ENCODE assay signal across 15 cellular contexts in genomic region chr3:39249453-39250115, GRCh38. TPM values are rescaled to one million over a fixed set of nuclear protein-coding genes. Genes with fewer than 3 reads are reported as not detected.
DNase-seq lines count a peak whose midpoint lies in the region; ATAC-seq and TF ChIP-seq lines count a peak whose summit lies in the region.
"Had no signal": no experiment of that assay in that cellular context is flagged by ENCODE, and none has a peak within 500 bp of the region (broad histone marks: within the 10 kb centered on the region; RNA-seq: fewer than 3 reads in every experiment).

No MANE protein-coding gene starts in this region.

- intact Hi-C loops in dendritic cell treated with granulocyte-macrophage colony-stimulating factor and Interleukin-4, amounts not matched to agents 40 ng/mL and 50 ng/mL, for 4 days (cut with micrococcal nuclease) = loop anchor here (5.0 kb wide), 1 partner anchor 33 kb away; the partner anchor contains the start of gene CX3CR1

- no peak for TF ChIP-seq CTCF in H9 (conservative IDR thresholded peaks at IDR 0.05)

- no peak overlapping the region for H2BK15ac ChIP-seq in H9 (ENCODE audit: low read depth, low read length)

- H3K23ac ChIP-seq in H9 (ENCODE audit: insufficient read length, low read depth, low read length) = no peak overlapping the region

- H3K4me1 Mint-ChIP-seq in dendritic cell treated with granulocyte-macrophage colony-stimulating factor and Interleukin-4, amounts not matched to agents 40 ng/mL and 50 ng/mL, for 4 days (ENCODE audit: low read depth) = peaks cover 66% of the 10 kb centered on the region
- peaks cover 47% of the 10 kb centered on the region for H3K4me1 Mint-ChIP-seq in stimulated activated effector memory CD8-positive, alpha-beta T cell treated with anti-CD3 and anti-CD28 coated beads, Interleukin-12 subunit alpha, Interleukin-12 subunit beta, amount 100 ng/mL, for 72 hours
- H3K4me1 Mint-ChIP-seq in H9 = peaks cover 4% of the 10 kb centered on the region in 2 experiments; a peak in 3 of 4 replicates

- no peak overlapping the region for H2BK120ac ChIP-seq in H9 (ENCODE audit: low read depth, low read length, poor library complexity, severe bottlenecking)

- no peak overlapping the region for H3K56ac ChIP-seq in H9 (ENCODE audit: insufficient read length, low read depth, low read length)

- no peak overlapping the region for H2AFZ ChIP-seq in H9 (ENCODE audit: low read length)

- H3K27me3 ChIP-seq in H9 (ENCODE audit: insufficient read depth, low read length) = no peaks in the 10 kb centered on the region
- H3K27me3 ChIP-seq: cardiac muscle cell had no signal

- H2BK5ac ChIP-seq in H9 (ENCODE audit: insufficient read length, low read length) = no peak overlapping the region

- H3T11ph ChIP-seq in H9 (ENCODE audit: low read length) = no peak overlapping the region

- H4K91ac ChIP-seq in H9 (ENCODE audit: insufficient read length, low read depth, low read length) = no peak overlapping the region

- H2AK5ac ChIP-seq in H9 (ENCODE audit: insufficient read length, low read length) = no peak overlapping the region

- no peaks in the 10 kb centered on the region for H3K79me1 ChIP-seq in H9 (ENCODE audit: insufficient read depth, low read depth, low read length, poor library complexity, severe bottlenecking)

- no peaks in the 10 kb centered on the region for H3K79me2 ChIP-seq in H9 (ENCODE audit: insufficient read depth, low read length)

- no peak overlapping the region for H2BK12ac ChIP-seq in H9 (ENCODE audit: insufficient read length, low read depth, low read length)

- no peaks in the 10 kb centered on the region for H3K9me3 Mint-ChIP-seq in dendritic cell treated with granulocyte-macrophage colony-stimulating factor and Interleukin-4, amounts not matched to agents 40 ng/mL and 50 ng/mL, for 4 days
- no peaks in the 10 kb centered on the region for H3K9me3 Mint-ChIP-seq in stimulated activated effector memory CD8-positive, alpha-beta T cell treated with anti-CD3 and anti-CD28 coated beads, Interleukin-12 subunit alpha, Interleukin-12 subunit beta, amount 100 ng/mL, for 72 hours
- H3K9me3 Mint-ChIP-seq in H9 = no peaks in the 10 kb centered on the region
- H3K9me3 Mint-ChIP-seq: activated T-cell treated with anti-CD3 and anti-CD28 coated beads, Interleukin-2, amount 50 U/mL, for 24 hours; mesothelial cell of epicardium; T-helper 2 cell treated with Interferon-gamma antibody and Interleukin-4, amounts not matched to agents 5 μg/mL and 100 μg/mL, for 36 hours had no signal

- H4K5ac ChIP-seq in H9 (ENCODE audit: insufficient read length, low read depth, low read length) = no peak overlapping the region

- peaks cover 25% of the 10 kb centered on the region for H3K27me3 Mint-ChIP-seq in dendritic cell treated with granulocyte-macrophage colony-stimulating factor and Interleukin-4, amounts not matched to agents 40 ng/mL and 50 ng/mL, for 4 days
- peaks cover 5% of the 10 kb centered on the region for H3K27me3 Mint-ChIP-seq in H9 (ENCODE audit: low read depth)

- no CpG with 5 or more reads among the region's 6 CpGs for WGBS in H9 (ENCODE audit: extremely low coverage, insufficient read length, low lambda C conversion rate)

- no peak overlapping the region for H3K4ac ChIP-seq in H9 (ENCODE audit: low read depth, low read length)

- ATAC-seq in HG03175 (IDR thresholded peaks at IDR 0.05; ENCODE audit: unreplicated experiment) (peak; percentile 38), HG02588 (IDR thresholded peaks at IDR 0.05; ENCODE audit: unreplicated experiment) (no peak)
- peak; percentile 85 for ATAC-seq in stimulated activated effector memory CD8-positive, alpha-beta T cell treated with anti-CD3 and anti-CD28 coated beads, Interleukin-12 subunit alpha, Interleukin-12 subunit beta, amount 100 ng/mL, for 72 hours

- H3K23me2 ChIP-seq in H9 (ENCODE audit: insufficient read length, low read depth, low read length, poor library complexity, severe bottlenecking) = no peaks in the 10 kb centered on the region

- no peak overlapping the region for H3K14ac ChIP-seq in H9 (ENCODE audit: insufficient read depth, low read length)

- DNase-seq in SKM-1 treated with dmso at 0.1 percent for 144 hours (lab: John Stamatoyannopoulos, UW; ENCODE audit: unreplicated experiment) (peak; percentile 63), SKM-1 (lab: John Stamatoyannopoulos, UW; ENCODE audit: unreplicated experiment) (no peak), H9 (no peak), NCI-H526 (lab: John Stamatoyannopoulos, UW) (no peak)
- DNase-seq in stimulated activated effector memory CD8-positive, alpha-beta T cell treated with anti-CD3 and anti-CD28 coated beads, Interleukin-12 subunit alpha, Interleukin-12 subunit beta, amount 100 ng/mL, for 72 hours (ENCODE audit: low spot score in 2 of 2) = no peak
- DNase-seq: activated T-cell treated with anti-CD3 and anti-CD28 coated beads, Interleukin-2, amount 50 U/mL, for 24 hours; NCI-H1105 treated with DMSO at 0.1 percent for 48 hours had no signal

- H3K36me3 Mint-ChIP-seq in dendritic cell treated with granulocyte-macrophage colony-stimulating factor and Interleukin-4, amounts not matched to agents 40 ng/mL and 50 ng/mL, for 4 days (ENCODE audit: low read depth) = no peaks in the 10 kb centered on the region
- H3K36me3 Mint-ChIP-seq in stimulated activated effector memory CD8-positive, alpha-beta T cell treated with anti-CD3 and anti-CD28 coated beads, Interleukin-12 subunit alpha, Interleukin-12 subunit beta, amount 100 ng/mL, for 72 hours = no peaks in the 10 kb centered on the region
- H3K36me3 Mint-ChIP-seq in H9 (ENCODE audit: insufficient read depth in 1 of 3, low read depth in 3 of 3) = no peaks in the 10 kb centered on the region
- H3K36me3 Mint-ChIP-seq: mesothelial cell of epicardium had no signal

- H4K8ac ChIP-seq in H9 (replicated peaks; ENCODE audit: insufficient read length, low read depth, low read length) = no peak overlapping the region

- no peak overlapping the region for H3K18ac ChIP-seq in H9 (ENCODE audit: insufficient read length, low read depth, low read length)

- H3K9ac ChIP-seq in H9 (ENCODE audit: extremely low read depth, insufficient read length, low read length) = no peak overlapping the region

- no peaks in the 10 kb centered on the region for H3K4me1 ChIP-seq in H9 (ENCODE audit: insufficient read depth, low read length)
- H3K4me1 ChIP-seq: A549 had no signal

- H4K20me1 ChIP-seq in H9 (ENCODE audit: control insufficient read depth, insufficient read depth, insufficient read length) = no peaks in the 10 kb centered on the region

- H3K4me2 ChIP-seq in H9 (ENCODE audit: insufficient read depth, insufficient read length, low read length) = no peak overlapping the region
- H3K4me2 ChIP-seq: A549 had no signal

- peak overlapping the region; percentile 46 for H3K4me3 Mint-ChIP-seq in dendritic cell treated with granulocyte-macrophage colony-stimulating factor and Interleukin-4, amounts not matched to agents 40 ng/mL and 50 ng/mL, for 4 days
- no peak overlapping the region for H3K4me3 Mint-ChIP-seq in stimulated activated effector memory CD8-positive, alpha-beta T cell treated with anti-CD3 and anti-CD28 coated beads, Interleukin-12 subunit alpha, Interleukin-12 subunit beta, amount 100 ng/mL, for 72 hours
- H3K4me3 Mint-ChIP-seq in H9 = no peak overlapping the region
- H3K4me3 Mint-ChIP-seq: activated T-cell treated with anti-CD3 and anti-CD28 coated beads, Interleukin-2, amount 50 U/mL, for 24 hours; mesothelial cell of epicardium; T-helper 2 cell treated with Interferon-gamma antibody and Interleukin-4, amounts not matched to agents 5 μg/mL and 100 μg/mL, for 36 hours had no signal

- peak overlapping the region; percentile 79 for H3K27ac Mint-ChIP-seq in dendritic cell treated with granulocyte-macrophage colony-stimulating factor and Interleukin-4, amounts not matched to agents 40 ng/mL and 50 ng/mL, for 4 days
- H3K27ac Mint-ChIP-seq in stimulated activated effector memory CD8-positive, alpha-beta T cell treated with anti-CD3 and anti-CD28 coated beads, Interleukin-12 subunit alpha, Interleukin-12 subunit beta, amount 100 ng/mL, for 72 hours = peak overlapping the region; percentile 66
- no peak overlapping the region; a peak in 1 of 7 replicates for H3K27ac Mint-ChIP-seq in H9
- H3K27ac Mint-ChIP-seq: activated T-cell treated with anti-CD3 and anti-CD28 coated beads, Interleukin-2, amount 50 U/mL, for 24 hours; mesothelial cell of epicardium; T-helper 2 cell treated with Interferon-gamma antibody and Interleukin-4, amounts not matched to agents 5 μg/mL and 100 μg/mL, for 36 hours had no signal

- H2BK20ac ChIP-seq in H9 (ENCODE audit: low read depth, low read length, poor library complexity, severe bottlenecking) = no peak overlapping the region

- no peak overlapping the region for H3K27ac ChIP-seq in H9 (ENCODE audit: insufficient read length, low read depth, low read length)
- H3K27ac ChIP-seq: A549 had no signal

- H3K9me3 ChIP-seq in H9 (ENCODE audit: control insufficient read depth, low read depth, low read length) = no peaks in the 10 kb centered on the region
- H3K9me3 ChIP-seq: A549 had no signal

RNA-seq across cellular contexts. Expression of gene CX3CR1, which starts 30.3 kb away (rescaled TPM):
- total RNA-seq in H9 (2021) = 0.09 TPM in 1 of 2 replicates, not detected in the other

RNA-seq across cellular contexts. Expression of gene XIRP1, which starts 57.2 kb away (rescaled TPM):
- not detected in 2 replicates for total RNA-seq in H9 (2021)
- total RNA-seq: frontal cortex, mesothelial cell of epicardium had no signal

Comparison
In these comparisons a context has a peak if more than half of its experiments do, and no peak if none do; other contexts are left out.
1. H3K27ac Mint-ChIP-seq: peak in dendritic cell treated with granulocyte-macrophage colony-stimulating factor and Interleukin-4, amounts not matched to agents 40 ng/mL and 50 ng/mL, for 4 days (single experiment) and stimulated activated effector memory CD8-positive, alpha-beta T cell treated with anti-CD3 and anti-CD28 coated beads, Interleukin-12 subunit alpha, Interleukin-12 subunit beta, amount 100 ng/mL, for 72 hours (single experiment); none in H9 (0 of 3).